In genomic region chr22:42645341-42645937, GRCh38 we compare ENCODE assay signal across 8 cellular contexts. TPM values are rescaled to one million over a fixed set of nuclear protein-coding genes. Genes with fewer than 3 reads are reported as not detected.
DNase-seq lines count a peak whose midpoint lies in the region; ATAC-seq and TF ChIP-seq lines count a peak whose summit lies in the region.
"Had no signal": no experiment of that assay in that cellular context is flagged by ENCODE, and none has a peak within 500 bp of the region (broad histone marks: within the 10 kb centered on the region; RNA-seq: fewer than 3 reads in every experiment).

No MANE protein-coding gene starts in this region.

- CTCF ChIA-PET in RWPE1 (lab: Yijun Ruan, JAX), result no interaction called here

- H3K36me3 Mint-ChIP-seq in activated naive CD8-positive, alpha-beta T cell treated with anti-CD3 and anti-CD28 coated beads, Interleukin-2, amount 50 U/mL, for 24 hours (ENCODE audit: low read depth), result no peaks in the 10 kb centered on the region

- peaks cover 45% of the 10 kb centered on the region for H3K4me1 Mint-ChIP-seq in activated naive CD8-positive, alpha-beta T cell treated with anti-CD3 and anti-CD28 coated beads, Interleukin-2, amount 50 U/mL, for 24 hours
- peaks cover 54% of the 10 kb centered on the region for H3K4me1 Mint-ChIP-seq in stimulated activated naive CD8-positive, alpha-beta T cell treated with anti-CD3 and anti-CD28 coated beads, Interleukin-15, amount 100 ng/mL, for 72 hours

- H3K9me3 Mint-ChIP-seq in activated naive CD8-positive, alpha-beta T cell treated with anti-CD3 and anti-CD28 coated beads, Interleukin-2, amount 50 U/mL, for 24 hours, result no peaks in the 10 kb centered on the region
- no peaks in the 10 kb centered on the region for H3K9me3 Mint-ChIP-seq in stimulated activated naive CD8-positive, alpha-beta T cell treated with anti-CD3 and anti-CD28 coated beads, Interleukin-15, amount 100 ng/mL, for 72 hours
- H3K9me3 Mint-ChIP-seq: T-helper 1 cell treated with Interleukin-12 subunit alpha and Interleukin-12 subunit beta and Interleukin-4 antibody, amounts not matched to agents 30 μg/mL and 1 μg/mL, for 36 hours had no signal

- no peak for ATAC-seq in activated naive CD8-positive, alpha-beta T cell treated with anti-CD3 and anti-CD28 coated beads, Interleukin-2, amount 50 U/mL, for 24 hours
- ATAC-seq in stimulated activated naive CD8-positive, alpha-beta T cell treated with anti-CD3 and anti-CD28 coated beads, Interleukin-15, amount 100 ng/mL, for 72 hours, result no peak

- no peak for TF ChIP-seq POLR2A in transverse colon (IDR thresholded peaks at IDR 0.05)

- WGBS in transverse colon (ENCODE audit: low coverage in 1 of 2), 2 donors, result 33 to 47% methylated on average over 3 to 15 of the region's 19 CpGs

- intact Hi-C loops in transverse colon (cut with DNase I; ENCODE audit: low total_unique reads), result no loop called here

- H3K27me3 Mint-ChIP-seq in activated naive CD8-positive, alpha-beta T cell treated with anti-CD3 and anti-CD28 coated beads, Interleukin-2, amount 50 U/mL, for 24 hours, result no peaks in the 10 kb centered on the region
- H3K27me3 Mint-ChIP-seq in stimulated activated naive CD8-positive, alpha-beta T cell treated with anti-CD3 and anti-CD28 coated beads, Interleukin-15, amount 100 ng/mL, for 72 hours, result no peaks in the 10 kb centered on the region

- DNase-seq in RWPE1 (ENCODE audit: low spot score) (no peak), transverse colon (no peak), middle frontal gyrus (ENCODE audit: extremely low spot score, low spot score) (no peak)
- DNase-seq in activated naive CD8-positive, alpha-beta T cell treated with anti-CD3 and anti-CD28 coated beads, Interleukin-2, amount 50 U/mL, for 24 hours, result no peak
- no peak for DNase-seq in stimulated activated naive CD8-positive, alpha-beta T cell treated with anti-CD3 and anti-CD28 coated beads, Interleukin-15, amount 100 ng/mL, for 72 hours

- H3K4me1 ChIP-seq in duodenal mucosa (ENCODE audit: control insufficient read depth in 1 of 2, insufficient read depth in 2 of 2, low read length in 2 of 2) (peaks cover 60 to 69% of the 10 kb centered on the region in 2 donors), mucosa of stomach (ENCODE audit: control insufficient read depth, insufficient read depth, low read length) (peaks cover 69% of the 10 kb centered on the region), transverse colon (peaks cover 53 to 75% (median 69%) of the 10 kb centered on the region in 4 donors)

- H3K4me3 Mint-ChIP-seq in activated naive CD8-positive, alpha-beta T cell treated with anti-CD3 and anti-CD28 coated beads, Interleukin-2, amount 50 U/mL, for 24 hours, result no peak overlapping the region
- no peak overlapping the region for H3K4me3 Mint-ChIP-seq in stimulated activated naive CD8-positive, alpha-beta T cell treated with anti-CD3 and anti-CD28 coated beads, Interleukin-15, amount 100 ng/mL, for 72 hours
- H3K4me3 Mint-ChIP-seq: T-helper 1 cell treated with Interleukin-12 subunit alpha and Interleukin-12 subunit beta and Interleukin-4 antibody, amounts not matched to agents 30 μg/mL and 1 μg/mL, for 36 hours had no signal

- H3K27ac ChIP-seq in RWPE1, result peak overlapping the region; percentile 90
- H3K27ac ChIP-seq in duodenal mucosa (ENCODE audit: low read depth, low read length), result peak overlapping the region; percentile 65
- peak overlapping the region; percentile 90 to 98 (median 95) for H3K27ac ChIP-seq in transverse colon

- TF ChIP-seq CTCF in RWPE1 (conservative IDR thresholded peaks at IDR 0.05; ENCODE audit: low read depth), result no peak
- TF ChIP-seq CTCF in transverse colon (IDR thresholded peaks at IDR 0.05), result no peak

- POLR2A ChIA-PET in RWPE1 (lab: Yijun Ruan, JAX; ENCODE audit: low non-redundant PET), result no interaction called here

- no peak for TF ChIP-seq EP300 in transverse colon (IDR thresholded peaks at IDR 0.05; ENCODE audit: low read depth)

- H3K9me3 ChIP-seq in duodenal mucosa (ENCODE audit: control insufficient read depth in 1 of 2, low read length in 2 of 2), result no peaks in the 10 kb centered on the region
- no peaks in the 10 kb centered on the region for H3K9me3 ChIP-seq in mucosa of stomach (ENCODE audit: control insufficient read depth, low read length)
- no peaks in the 10 kb centered on the region for H3K9me3 ChIP-seq in transverse colon

- H3K4me3 ChIP-seq in duodenal mucosa (ENCODE audit: low read depth in 1 of 2, low read length in 2 of 2) (peak overlapping the region; percentile 51 to 56), mucosa of stomach (ENCODE audit: low read length) (no peak overlapping the region), transverse colon (peak overlapping the region in 2 of 4 donors; percentile 2 to 72)

- H3K36me3 ChIP-seq in duodenal mucosa (ENCODE audit: control insufficient read depth in 1 of 2, insufficient read depth in 2 of 2, low read length in 2 of 2) (no peaks in the 10 kb centered on the region), mucosa of stomach (ENCODE audit: control insufficient read depth, insufficient read depth, low read length) (no peaks in the 10 kb centered on the region), transverse colon (no peaks in the 10 kb centered on the region)

- no peak overlapping the region for H3K27ac Mint-ChIP-seq in activated naive CD8-positive, alpha-beta T cell treated with anti-CD3 and anti-CD28 coated beads, Interleukin-2, amount 50 U/mL, for 24 hours
- no peak overlapping the region for H3K27ac Mint-ChIP-seq in stimulated activated naive CD8-positive, alpha-beta T cell treated with anti-CD3 and anti-CD28 coated beads, Interleukin-15, amount 100 ng/mL, for 72 hours
- H3K27ac Mint-ChIP-seq: T-helper 1 cell treated with Interleukin-12 subunit alpha and Interleukin-12 subunit beta and Interleukin-4 antibody, amounts not matched to agents 30 μg/mL and 1 μg/mL, for 36 hours had no signal

- in situ Hi-C loops in transverse colon (cut with MboI; ENCODE audit: low pct_ligation_motif_present in 1 of 4, low pct_unique_long_range_greater_than_20kb in 1 of 4, low sequenced_read_pairs in 3 of 4), result no loop called here

- H3K27me3 ChIP-seq in duodenal mucosa (ENCODE audit: control insufficient read depth in 1 of 2, insufficient read depth in 2 of 2, low read length in 2 of 2) (no peaks in the 10 kb centered on the region), mucosa of stomach (ENCODE audit: control insufficient read depth, insufficient read depth, low read length) (no peaks in the 10 kb centered on the region), transverse colon (no peaks in the 10 kb centered on the region)

- H3K9ac ChIP-seq in duodenal mucosa (ENCODE audit: low read depth in 1 of 2, low read length in 2 of 2) (peak overlapping the region; percentile 58 to 63), mucosa of stomach (ENCODE audit: low read length) (peak overlapping the region; percentile 59)

RNA-seq across cellular contexts. Expression of gene CYB5R3, which starts 3.8 kb away (rescaled TPM):
- total RNA-seq in transverse colon, result 100 to 1,000 TPM; 138 to 294 (median 167) TPM

RNA-seq across cellular contexts. Expression of gene ATP5MGL, which starts 5.0 kb away (rescaled TPM):
- under 1 TPM in 1 of 4 donors, not detected in 3; 0.55 TPM for total RNA-seq in transverse colon

RNA-seq across cellular contexts. Expression of gene POLDIP3, which starts 30.8 kb away (rescaled TPM):
- 10 to 100 TPM; 36.5 to 69.5 (median 45.2) TPM for total RNA-seq in transverse colon
